ENCODE assay signal across 34 cellular contexts in genomic region chr20:42102000-42102399, GRCh38.
A peak's percentile ranks its signal among the peaks of the same experiment; 100 is the strongest.
DNase-seq lines count a peak whose midpoint lies in the region; ATAC-seq and TF ChIP-seq lines count a peak whose summit lies in the region.
"Had no signal": no experiment of that assay in that cellular context is flagged by ENCODE, and none has a peak within 500 bp of the region (broad histone marks: within the 10 kb centered on the region; RNA-seq: fewer than 3 reads in every experiment).

No MANE protein-coding gene starts in this region.

- H3K36me3 ChIP-seq in SK-N-SH (replicated peaks in 1 of 2; ENCODE audit: control insufficient read depth in 1 of 2, insufficient read depth in 2 of 2, low read length in 1 of 2) (no peaks in the 10 kb centered on the region), BE2C (no peaks in the 10 kb centered on the region), adrenal gland (replicated peaks in 1 of 2) (no peaks in the 10 kb centered on the region), endocrine pancreas (ENCODE audit: control insufficient read depth, insufficient read depth, low read length) (no peaks in the 10 kb centered on the region)
- H3K36me3 ChIP-seq: BLaER1; BLaER1 treated with 17β-estradiol and CSF1 and Interleukin-3, amounts not matched to agents 10 nM and 100 nM had no signal

- H3K9ac ChIP-seq in SK-N-SH (no peak overlapping the region), endocrine pancreas (ENCODE audit: control insufficient read depth, insufficient read depth, low read length) (peak overlapping the region; percentile 6)
- H3K9ac ChIP-seq: BLaER1; BLaER1 treated with 17β-estradiol and CSF1 and Interleukin-3, amounts not matched to agents 10 nM and 100 nM had no signal

- no peaks in the 10 kb centered on the region for H3K79me2 ChIP-seq in SK-N-SH (ENCODE audit: insufficient read depth)

- ATAC-seq in SK-N-SH treated with all-trans-retinoic acid at 6 μM for 48 hours: no peak
- ATAC-seq in GM21381 (IDR thresholded peaks at IDR 0.05; ENCODE audit: unreplicated experiment): no peak
- ATAC-seq in GM18868 (IDR thresholded peaks at IDR 0.05; ENCODE audit: unreplicated experiment): no peak
- ATAC-seq: A549; CD8-positive, alpha-beta T cell had no signal

- H3K27me3 ChIP-seq in SK-N-SH (ENCODE audit: insufficient read depth) (no peaks in the 10 kb centered on the region), BE2C (no peaks in the 10 kb centered on the region), adrenal gland (no peaks in the 10 kb centered on the region), endocrine pancreas (ENCODE audit: control insufficient read depth, insufficient read depth, low read length) (no peaks in the 10 kb centered on the region)
- H3K27me3 ChIP-seq: BLaER1; BLaER1 treated with 17β-estradiol and CSF1 and Interleukin-3, amounts not matched to agents 10 nM and 100 nM had no signal

- CTCF ChIA-PET in SK-N-SH (lab: Yijun Ruan, JAX): interaction anchor here (2.0 kb wide), 1 partner anchor 364 kb away, joined by 6 read pairs; no protein-coding TSS in a partner anchor
- CTCF ChIA-PET in activated CD4-positive, alpha-beta T cell treated with anti-CD3 and anti-CD28 coated beads, Interleukin-2, amount 10 ng/mL, durations not matched to agents 7 days and 5 days (lab: Charles Lee): no interaction called here

- 8% methylated on average over 9 of the region's 12 CpGs for WGBS in SK-N-SH (ENCODE audit: low lambda C conversion rate)
- 47 to 83% (median 56%) methylated on average over 1 to 12 of the region's 12 CpGs for WGBS in adrenal gland, 4 donors

- H3K9me3 Mint-ChIP-seq in activated CD4-positive, alpha-beta T cell treated with anti-CD3 and anti-CD28 coated beads, Interleukin-2, amount 10 ng/mL, durations not matched to agents 7 days and 5 days: no peaks in the 10 kb centered on the region
- H3K9me3 Mint-ChIP-seq: CD4-positive, alpha-beta T cell; CD8-positive, alpha-beta T cell had no signal

- POLR2A ChIA-PET in SK-N-SH (lab: Yijun Ruan, JAX): interaction anchor here (0.6 to 2.7 kb wide), 2 partner anchors 18 to 50 kb away, joined by 3 to 11 read pairs; no protein-coding TSS in a partner anchor
- POLR2A ChIA-PET in activated CD4-positive, alpha-beta T cell treated with anti-CD3 and anti-CD28 coated beads, Interleukin-2, amount 10 ng/mL, durations not matched to agents 7 days and 5 days (lab: Charles Lee): no interaction called here

- no peak overlapping the region for H3K27ac Mint-ChIP-seq in activated CD4-positive, alpha-beta T cell treated with anti-CD3 and anti-CD28 coated beads, Interleukin-2, amount 10 ng/mL, durations not matched to agents 7 days and 5 days
- H3K27ac Mint-ChIP-seq: B cell; CD14-positive monocyte; CD4-positive, alpha-beta memory T cell; CD4-positive, alpha-beta T cell; CD4-positive, CD25-positive, alpha-beta regulatory T cell; CD8-positive, alpha-beta memory T cell; CD8-positive, alpha-beta T cell had no signal

- no peak overlapping the region for H3K4me2 ChIP-seq in SK-N-SH
- H3K4me2 ChIP-seq: A549; BLaER1; BLaER1 treated with 17β-estradiol and CSF1 and Interleukin-3, amounts not matched to agents 10 nM and 100 nM had no signal

- no peak for TF ChIP-seq POLR2A in adrenal gland (IDR thresholded peaks at IDR 0.05)

- H2AFZ ChIP-seq in SK-N-SH (ENCODE audit: low read depth): no peak overlapping the region

- no peaks in the 10 kb centered on the region for H3K4me1 Mint-ChIP-seq in activated CD4-positive, alpha-beta T cell treated with anti-CD3 and anti-CD28 coated beads, Interleukin-2, amount 10 ng/mL, durations not matched to agents 7 days and 5 days
- H3K4me1 Mint-ChIP-seq: B cell; CD14-positive monocyte; CD4-positive, alpha-beta memory T cell; CD4-positive, CD25-positive, alpha-beta regulatory T cell; CD8-positive, alpha-beta memory T cell had no signal

- TF ChIP-seq RAD21 in SK-N-SH (IDR thresholded peaks at IDR 0.05; ENCODE audit: low read length): peak; percentile 30; the same call in 1 of the 2 replicates

- no peak overlapping the region for H3K4me3 ChIP-seq in SK-N-SH (ENCODE audit: low read depth in 2 of 2, low read length in 1 of 2)
- H3K4me3 ChIP-seq in BE2C (ENCODE audit: low read depth, low read length): no peak overlapping the region
- H3K4me3 ChIP-seq in adrenal gland: no peak overlapping the region
- H3K4me3 ChIP-seq in endocrine pancreas (ENCODE audit: control insufficient read depth, insufficient read depth, low read length): no peak overlapping the region
- H3K4me3 ChIP-seq: A549; BLaER1; BLaER1 treated with 17β-estradiol and CSF1 and Interleukin-3, amounts not matched to agents 10 nM and 100 nM had no signal

- no peaks in the 10 kb centered on the region for H3K27me3 Mint-ChIP-seq in activated CD4-positive, alpha-beta T cell treated with anti-CD3 and anti-CD28 coated beads, Interleukin-2, amount 10 ng/mL, durations not matched to agents 7 days and 5 days
- H3K27me3 Mint-ChIP-seq: B cell; CD4-positive, alpha-beta T cell; CD4-positive, CD25-positive, alpha-beta regulatory T cell had no signal

- H3K9me2 ChIP-seq in SK-N-SH: no peaks in the 10 kb centered on the region

- peak overlapping the region in 1 of 2 experiments; percentile 99; a peak in 2 of 4 replicates for H3K27ac ChIP-seq in SK-N-SH (ENCODE audit: low read depth in 2 of 2, low read length in 1 of 2)
- no peak overlapping the region for H3K27ac ChIP-seq in adrenal gland
- H3K27ac ChIP-seq: 22Rv1; A549; BLaER1; BLaER1 treated with 17β-estradiol and CSF1 and Interleukin-3, amounts not matched to agents 10 nM and 100 nM; C4-2B had no signal

- H4K20me1 ChIP-seq in SK-N-SH (ENCODE audit: insufficient read depth): no peaks in the 10 kb centered on the region
- H4K20me1 ChIP-seq: BLaER1; BLaER1 treated with 17β-estradiol and CSF1 and Interleukin-3, amounts not matched to agents 10 nM and 100 nM had no signal

- H3K9me3 ChIP-seq in SK-N-SH (no peaks in the 10 kb centered on the region), BE2C (no peaks in the 10 kb centered on the region), adrenal gland (replicated peaks in 1 of 3) (no peaks in the 10 kb centered on the region), endocrine pancreas (ENCODE audit: control insufficient read depth, low read length) (no peaks in the 10 kb centered on the region)
- H3K9me3 ChIP-seq: A549; BLaER1; BLaER1 treated with 17β-estradiol and CSF1 and Interleukin-3, amounts not matched to agents 10 nM and 100 nM; Caco-2 had no signal

- H3K4me1 ChIP-seq in SK-N-SH (ENCODE audit: control insufficient read depth in 1 of 2, insufficient read depth in 2 of 2, low read depth in 1 of 2, low read length in 1 of 2) (peaks cover 0 to 49% of the 10 kb centered on the region in 2 experiments; a peak in 1 of 4 replicates), BE2C (peaks cover 40% of the 10 kb centered on the region), adrenal gland (replicated peaks in 1 of 2) (no peaks in the 10 kb centered on the region), endocrine pancreas (ENCODE audit: control insufficient read depth, insufficient read depth, low read length) (no peaks in the 10 kb centered on the region)
- H3K4me1 ChIP-seq: A549; BLaER1; BLaER1 treated with 17β-estradiol and CSF1 and Interleukin-3, amounts not matched to agents 10 nM and 100 nM had no signal

- H3F3A ChIP-seq in SK-N-SH (replicated peaks; ENCODE audit: insufficient read depth): no peaks in the 10 kb centered on the region

- intact Hi-C loops in adrenal gland (cut with DNase I): no loop called here

- TF ChIP-seq EP300 in SK-N-SH (IDR thresholded peaks at IDR 0.05; ENCODE audit: borderline replicate concordance in 1 of 2, low read depth in 1 of 2, low read length in 1 of 2): peak in 1 of 2 experiments; percentile 75; a peak in 2 of 4 replicates

- TF ChIP-seq CTCF in SK-N-SH (IDR thresholded peaks at IDR 0.05) (no peak), BE2C (IDR thresholded peaks at IDR 0.05; ENCODE audit: low read depth, low read length) (no peak), adrenal gland (IDR thresholded peaks at IDR 0.05) (no peak)

- DNase-seq in SK-N-SH: peak; percentile 51
- peak; percentile 25 for DNase-seq in BE2C
- DNase-seq in adrenal gland: peak in 4 of 7 donors; percentile 16 to 28 (median 24)
- DNase-seq in activated CD4-positive, alpha-beta T cell treated with anti-CD3 and anti-CD28 coated beads, Interleukin-2, amount 10 ng/mL, durations not matched to agents 7 days and 5 days: no peak
- DNase-seq: 8988T; ACHN; AML-193; C1 segment of cervical spinal cord; Caco-2; Calu3; CD4-positive, alpha-beta memory T cell; CD4-positive, alpha-beta T cell; CD4-positive, CD25-positive, alpha-beta regulatory T cell; CD8-positive, alpha-beta memory T cell; CD8-positive, alpha-beta T cell; COR-L47; DMS 273 treated with DMSO at 0.1 percent for 48 hours; DMS153; DMS53; DMS79; DMS79 treated with DMSO at 0.1 percent for 48 hours; DND-41; EL had no signal

- no peaks in the 10 kb centered on the region for H3K36me3 Mint-ChIP-seq in activated CD4-positive, alpha-beta T cell treated with anti-CD3 and anti-CD28 coated beads, Interleukin-2, amount 10 ng/mL, durations not matched to agents 7 days and 5 days (ENCODE audit: low read depth)
- H3K36me3 Mint-ChIP-seq: CD14-positive monocyte; CD4-positive, alpha-beta memory T cell; CD4-positive, CD25-positive, alpha-beta regulatory T cell; CD8-positive, alpha-beta memory T cell; CD8-positive, alpha-beta T cell had no signal

- no peak overlapping the region for H3K4me3 Mint-ChIP-seq in activated CD4-positive, alpha-beta T cell treated with anti-CD3 and anti-CD28 coated beads, Interleukin-2, amount 10 ng/mL, durations not matched to agents 7 days and 5 days
- H3K4me3 Mint-ChIP-seq: B cell; CD14-positive monocyte; CD4-positive, alpha-beta memory T cell; CD4-positive, alpha-beta T cell; CD4-positive, CD25-positive, alpha-beta regulatory T cell; CD8-positive, alpha-beta memory T cell; CD8-positive, alpha-beta T cell had no signal

TF ChIP-seq in SK-N-SH treated with all-trans-retinoic acid at 6 μM for 48 hours, 23 proteins besides CTCF, POLR2A, EP300 and RAD21:
- no peak for TF ChIP-seq ISL1 (CRISPR knock-in tag; IDR thresholded peaks at IDR 0.05)
- no peak for TF ChIP-seq GLIS3 (CRISPR knock-in tag; IDR thresholded peaks at IDR 0.05)
